In genomic region chr13:40346592-40346991, GRCh38 we compare ENCODE assay signal across 22 cellular contexts.
DNase-seq lines count a peak whose midpoint lies in the region; ATAC-seq, FAIRE-seq and TF ChIP-seq lines count a peak whose summit lies in the region.
"Had no signal": no experiment of that assay in that cellular context is flagged by ENCODE, and none has a peak within 500 bp of the region (broad histone marks: within the 10 kb centered on the region; RNA-seq: fewer than 3 reads in every experiment).

No MANE protein-coding gene starts in this region.

- ATAC-seq in HepG2 (no peak), T-cell (replicated peaks in 1 of 4) (no peak), GM21526 (IDR thresholded peaks at IDR 0.05; ENCODE audit: low FRiP score, unreplicated experiment) (no peak)
- ATAC-seq: HCT116 had no signal

- no peaks in the 10 kb centered on the region for H3K36me3 Mint-ChIP-seq in neural progenitor cell
- H3K36me3 Mint-ChIP-seq in T-cell: no peaks in the 10 kb centered on the region
- H3K36me3 Mint-ChIP-seq: CD8-positive, alpha-beta memory T cell had no signal

- H3K9me3 ChIP-seq in HepG2 (ENCODE audit: low read length) (no peaks in the 10 kb centered on the region), neural progenitor cell (ENCODE audit: low read depth) (no peaks in the 10 kb centered on the region), stomach (no peaks in the 10 kb centered on the region), uterus (no peaks in the 10 kb centered on the region)

- peak overlapping the region; percentile 68 for H3K27ac ChIP-seq in HepG2 (ENCODE audit: extremely low read length, insufficient read depth, low read length)
- H3K27ac ChIP-seq in neural progenitor cell: no peak overlapping the region
- peak overlapping the region in 3 of 5 donors; percentile 13 to 58 (median 58) for H3K27ac ChIP-seq in stomach
- H3K27ac ChIP-seq in uterus: peak overlapping the region in 1 of 2 donors; percentile 35
- H3K27ac ChIP-seq: KMS-11, RWPE1 had no signal

- H3K27ac Mint-ChIP-seq in neural progenitor cell (peak overlapping the region; percentile 13), T-cell (no peak overlapping the region)

- H3K79me2 ChIP-seq in HepG2 (ENCODE audit: insufficient read depth, low read length): no peaks in the 10 kb centered on the region
- H3K79me2 ChIP-seq in neural progenitor cell (ENCODE audit: low read depth): no peaks in the 10 kb centered on the region

- POLR2A ChIA-PET in HepG2 (lab: Yijun Ruan, JAX) (interaction anchor here (1.2 to 2.0 kb wide), 2 partner anchors 10 to 15 kb away, joined by 4 to 23 read pairs; no protein-coding TSS in a partner anchor), T-cell (lab: Charles Lee) (no interaction called here)

- FAIRE-seq in bronchial epithelial cell (lab: Jason Lieb, UNC) (peak; percentile 23), HepG2 (lab: Jason Lieb, UNC) (no peak)
- FAIRE-seq: GM19239, H1 had no signal

- DNase-seq in bronchial epithelial cell (ENCODE audit: low read depth) (no peak), HepG2 (ENCODE audit: low spot score) (no peak), neural progenitor cell (ENCODE audit: low spot score) (no peak), stomach (no peak), T-cell (no peak), DMS79 (lab: John Stamatoyannopoulos, UW) (no peak), uterus (no peak)
- DNase-seq: 8988T; CD8-positive, alpha-beta memory T cell; GF-D8; NCI-H1105; NCI-H2029 treated with DMSO at 0.1 percent for 48 hours; NCI-H226; NCI-H510A treated with DMSO at 0.1 percent for 48 hours; NCI-H748 treated with DMSO at 0.1 percent for 48 hours; SHP77 treated with DMSO at 0.1 percent for 48 hours had no signal

- H2AFZ ChIP-seq in HepG2 (ENCODE audit: low read length) (no peak overlapping the region), neural progenitor cell (replicated peaks) (no peak overlapping the region)

- intact Hi-C loops in HepG2 (cut with micrococcal nuclease; ENCODE audit: unreplicated experiment): loop anchor here (5.0 kb wide), 1 partner anchor 56 kb away; no protein-coding TSS in a partner anchor
- intact Hi-C loops in stomach (cut with DNase I; ENCODE audit: low total_unique reads): no loop called here
- intact Hi-C loops in uterus (cut with DNase I; ENCODE audit: low total_unique reads): no loop called here

- 94% methylated on average over 2 of the region's 2 CpGs for whole genome bisulfite sequencing in HepG2 (ENCODE audit: low lambda C conversion rate)
- 86 to 91% (median 88%) methylated on average over 2 of the region's 2 CpGs for WGBS in stomach, 5 donors

- no peak overlapping the region for H3K4me3 Mint-ChIP-seq in neural progenitor cell
- H3K4me3 Mint-ChIP-seq in T-cell: no peak overlapping the region
- H3K4me3 Mint-ChIP-seq: CD8-positive, alpha-beta memory T cell had no signal

- peaks cover 86% of the 10 kb centered on the region for H3K4me1 ChIP-seq in HepG2 (ENCODE audit: insufficient read depth, low read length)
- peaks cover 27% of the 10 kb centered on the region for H3K4me1 ChIP-seq in neural progenitor cell
- peaks cover 10 to 38% (median 15%) of the 10 kb centered on the region in 4 donors for H3K4me1 ChIP-seq in stomach
- no peaks in the 10 kb centered on the region for H3K4me1 ChIP-seq in uterus

- H3K27me3 ChIP-seq in bronchial epithelial cell (ENCODE audit: control insufficient read depth, insufficient read depth, low read length) (no peaks in the 10 kb centered on the region), HepG2 (ENCODE audit: control insufficient read depth in 1 of 2, insufficient read depth in 2 of 2, low read length in 2 of 2) (no peaks in the 10 kb centered on the region), neural progenitor cell (peaks cover 69% of the 10 kb centered on the region), stomach (no peaks in the 10 kb centered on the region), uterus (no peaks in the 10 kb centered on the region)

- BruUV-seq in HepG2 (replicated peaks; lab: Mats Ljungman, UMichigan): no TSS peak

- TF ChIP-seq POLR2A in HepG2 (IDR thresholded peaks at IDR 0.05; ENCODE audit: insufficient read depth in 1 of 2, low read depth in 2 of 2, low read length in 2 of 2): no peak
- no peak for TF ChIP-seq POLR2A in stomach (IDR thresholded peaks at IDR 0.05)
- no peak for TF ChIP-seq POLR2A in uterus (IDR thresholded peaks at IDR 0.05)

- H3K9ac ChIP-seq in HepG2 (ENCODE audit: insufficient read depth, low read depth, low read length) (peak overlapping the region; percentile 35; the same call in 1 of the 2 replicates), neural progenitor cell (no peak overlapping the region)
- H3K9ac ChIP-seq: KMS-11 had no signal

- TF ChIP-seq EP300 in HepG2 (IDR thresholded peaks at IDR 0.05; ENCODE audit: low read depth in 2 of 2, low read length in 2 of 2): no peak
- TF ChIP-seq EP300 in HepG2 (CRISPR knock-in tag; IDR thresholded peaks at IDR 0.05; ENCODE audit: borderline replicate concordance): no peak
- TF ChIP-seq EP300 in stomach (IDR thresholded peaks at IDR 0.05): no peak

- H3K36me3 ChIP-seq in bronchial epithelial cell (ENCODE audit: control insufficient read depth, insufficient read depth, low read length) (no peaks in the 10 kb centered on the region), HepG2 (replicated peaks in 1 of 2; ENCODE audit: control insufficient read depth in 1 of 2, insufficient read depth in 2 of 2, low read length in 2 of 2) (no peaks in the 10 kb centered on the region), neural progenitor cell (no peaks in the 10 kb centered on the region), stomach (no peaks in the 10 kb centered on the region), uterus (no peaks in the 10 kb centered on the region)

- H4K20me1 ChIP-seq in HepG2 (ENCODE audit: insufficient read depth, low read length) (no peaks in the 10 kb centered on the region), neural progenitor cell (ENCODE audit: low read depth) (no peaks in the 10 kb centered on the region)

- H3K9me3 Mint-ChIP-seq in neural progenitor cell (peaks cover 8% of the 10 kb centered on the region), T-cell (no peaks in the 10 kb centered on the region)
- H3K9me3 Mint-ChIP-seq: CD8-positive, alpha-beta memory T cell had no signal

- H3K4me2 ChIP-seq in HepG2 (ENCODE audit: low read depth, low read length) (peak overlapping the region; percentile 62; the same call in 1 of the 2 replicates), neural progenitor cell (no peak overlapping the region)
- H3K4me2 ChIP-seq: KMS-11 had no signal

- TF ChIP-seq CTCF in bronchial epithelial cell (IDR thresholded peaks at IDR 0.05; ENCODE audit: insufficient read depth, low read length, severe bottlenecking) (no peak), HepG2 (CRISPR knock-in tag; IDR thresholded peaks at IDR 0.05) (no peak), neural progenitor cell (IDR thresholded peaks at IDR 0.05) (no peak), stomach (IDR thresholded peaks at IDR 0.05) (no peak), uterus (IDR thresholded peaks at IDR 0.05) (no peak)

- in situ Hi-C loops in HepG2 (cut with HindIII; ENCODE audit: extremely low pct_ligation_motif_present, low pct_unique_long_range_greater_than_20kb): no loop called here

- peaks cover 4% of the 10 kb centered on the region for H3F3A ChIP-seq in neural progenitor cell (ENCODE audit: low read depth)

- no peak for TF ChIP-seq RAD21 in HepG2 (CRISPR knock-in tag; IDR thresholded peaks at IDR 0.05)

- peaks cover 13% of the 10 kb centered on the region for H3K27me3 Mint-ChIP-seq in neural progenitor cell (ENCODE audit: insufficient read depth, low read depth)
- no peaks in the 10 kb centered on the region for H3K27me3 Mint-ChIP-seq in T-cell

- H3K4me3 ChIP-seq in bronchial epithelial cell (ENCODE audit: low read depth, low read length) (no peak overlapping the region), HepG2 (replicated peaks in 1 of 3; ENCODE audit: insufficient read depth in 1 of 3, low read depth in 2 of 3, low read length in 3 of 3) (peak overlapping the region in 1 of 3 experiments; percentile 36; a peak in 1 of 6 replicates), neural progenitor cell (no peak overlapping the region), stomach (no peak overlapping the region), uterus (no peak overlapping the region)

- CTCF ChIA-PET in HepG2 (lab: Yijun Ruan, JAX; ENCODE audit: low intra/inter-chr PET ratio, low total read pairs) (no interaction called here), T-cell (lab: Charles Lee) (no interaction called here)

- H3K4me1 Mint-ChIP-seq in neural progenitor cell (peaks cover 67% of the 10 kb centered on the region), T-cell (peaks cover 0 to 18% (median 2%) of the 10 kb centered on the region in 3 donors)
- H3K4me1 Mint-ChIP-seq: CD8-positive, alpha-beta memory T cell had no signal

TF ChIP-seq in HepG2, 621 proteins besides CTCF, POLR2A, EP300 and RAD21 (continues in another document):
- TF ChIP-seq ZNF879 (CRISPR knock-in tag; IDR thresholded peaks at IDR 0.05) (no peak), ZFP90 (CRISPR knock-in tag; IDR thresholded peaks at IDR 0.05; ENCODE audit: borderline replicate concordance) (no peak), TARDBP (CRISPR knock-in tag; IDR thresholded peaks at IDR 0.05) (no peak), NFATC3 (CRISPR knock-in tag; IDR thresholded peaks at IDR 0.05) (no peak), ZMYM3 (CRISPR knock-in tag; IDR thresholded peaks at IDR 0.05) (peak; percentile 83), HMGA1 (CRISPR knock-in tag; conservative IDR thresholded peaks at IDR 0.05) (no peak), ZNF329 (CRISPR knock-in tag; IDR thresholded peaks at IDR 0.05; ENCODE audit: low read depth) (no peak), ZFP82 (CRISPR knock-in tag; IDR thresholded peaks at IDR 0.05; ENCODE audit: borderline replicate concordance) (no peak), ZKSCAN5 (CRISPR knock-in tag; IDR thresholded peaks at IDR 0.05) (no peak), ZNF788 (CRISPR knock-in tag; IDR thresholded peaks at IDR 0.05; ENCODE audit: borderline replicate concordance) (no peak), KDM1A (CRISPR knock-in tag; IDR thresholded peaks at IDR 0.05) (peak; percentile 93), TCF7 (IDR thresholded peaks at IDR 0.05; ENCODE audit: low read depth) (no peak), MTA1 (CRISPR knock-in tag; IDR thresholded peaks at IDR 0.05; ENCODE audit: borderline replicate concordance) (no peak), ADNP (CRISPR knock-in tag; IDR thresholded peaks at IDR 0.05) (0 out of 2 replicates have a peak, but pooled peaks have one; percentile 44), CHD4 (IDR thresholded peaks at IDR 0.05; ENCODE audit: borderline replicate concordance, low read length) (peak; percentile 88), POLR2G (IDR thresholded peaks at IDR 0.05; ENCODE audit: low read depth, low read length) (no peak), HES4 (CRISPR knock-in tag; IDR thresholded peaks at IDR 0.05; ENCODE audit: borderline replicate concordance) (no peak), ZNF414 (CRISPR knock-in tag; IDR thresholded peaks at IDR 0.05) (no peak)
